In genomic region chr4:147674496-147674895, GRCh38 we compare ENCODE assay signal across 22 cellular contexts. TPM values are rescaled to one million over a fixed set of nuclear protein-coding genes. Genes with fewer than 3 reads are reported as not detected.
DNase-seq lines count a peak whose midpoint lies in the region; ATAC-seq and TF ChIP-seq lines count a peak whose summit lies in the region.
"Had no signal": no experiment of that assay in that cellular context is flagged by ENCODE, and none has a peak within 500 bp of the region (broad histone marks: within the 10 kb centered on the region; RNA-seq: fewer than 3 reads in every experiment).

No MANE protein-coding gene starts in this region.

- H3K4me2 ChIP-seq in SK-N-SH, result no peak overlapping the region
- H3K4me2 ChIP-seq: BLaER1 treated with 17β-estradiol and CSF1 and Interleukin-3, amounts not matched to agents 10 nM and 100 nM; PC-9 had no signal

- no peaks in the 10 kb centered on the region for H3K9me3 ChIP-seq in SK-N-SH
- H3K9me3 ChIP-seq in tibial nerve, result no peaks in the 10 kb centered on the region
- H3K9me3 ChIP-seq: BLaER1 treated with 17β-estradiol and CSF1 and Interleukin-3, amounts not matched to agents 10 nM and 100 nM; MG63 had no signal

- POLR2A ChIA-PET in SK-N-SH (lab: Yijun Ruan, JAX), result no interaction called here

- H3K27me3 ChIP-seq in SK-N-SH (ENCODE audit: insufficient read depth) (no peaks in the 10 kb centered on the region), tibial nerve (no peaks in the 10 kb centered on the region)
- H3K27me3 ChIP-seq: BLaER1 treated with 17β-estradiol and CSF1 and Interleukin-3, amounts not matched to agents 10 nM and 100 nM; MG63 had no signal

- peaks cover 0 to 5% of the 10 kb centered on the region in 2 experiments; a peak in 1 of 4 replicates for H3K4me1 ChIP-seq in SK-N-SH (ENCODE audit: control insufficient read depth in 1 of 2, insufficient read depth in 2 of 2, low read depth in 1 of 2, low read length in 1 of 2)
- no peaks in the 10 kb centered on the region for H3K4me1 ChIP-seq in tibial nerve
- H3K4me1 ChIP-seq: BLaER1 treated with 17β-estradiol and CSF1 and Interleukin-3, amounts not matched to agents 10 nM and 100 nM had no signal

- no peak for TF ChIP-seq RAD21 in SK-N-SH (IDR thresholded peaks at IDR 0.05; ENCODE audit: low read length)

- TF ChIP-seq CTCF in SK-N-SH (IDR thresholded peaks at IDR 0.05), result no peak
- no peak for TF ChIP-seq CTCF in tibial nerve (IDR thresholded peaks at IDR 0.05)

- H3K79me2 ChIP-seq in SK-N-SH (ENCODE audit: insufficient read depth), result peaks cover 7% of the 10 kb centered on the region; the same call in 1 of the 2 replicates

- peak; percentile 32 for DNase-seq in NCI-H2171 treated with DMSO at 0.1 percent for 48 hours (lab: John Stamatoyannopoulos, UW)
- no peak for DNase-seq in NCI-H2171 (lab: John Stamatoyannopoulos, UW)
- no peak for DNase-seq in SK-N-SH
- DNase-seq in dedifferentiated amniotic fluid mesenchymal stem cell (ENCODE audit: extremely low spot score), result peak; percentile 32
- DNase-seq in HT-29 (ENCODE audit: low spot score), result no peak
- DNase-seq in tibial nerve (ENCODE audit: low spot score in 2 of 2), result no peak
- DNase-seq in Ammon's horn (ENCODE audit: low spot score), result no peak
- DNase-seq: CD4-positive, alpha-beta T cell; H7; KG1; NCI-H1694 treated with DMSO at 0.1 percent for 48 hours; NCI-H2081; NCI-H446; NCI-H524 treated with DMSO at 0.1 percent for 48 hours; NCI-H82; NK-92 treated with Interleukin-12 subunit alpha and Interleukin-12 subunit beta, amount 100 ng/mL, for 24 hours; PC-9; RPMI8226; SHP77 had no signal

- no peaks in the 10 kb centered on the region for H4K20me1 ChIP-seq in SK-N-SH (ENCODE audit: insufficient read depth)

- H3K27ac ChIP-seq in SK-N-SH (ENCODE audit: low read depth in 2 of 2, low read length in 1 of 2), result no peak overlapping the region
- H3K27ac ChIP-seq in tibial nerve, result no peak overlapping the region
- H3K27ac ChIP-seq: BLaER1 treated with 17β-estradiol and CSF1 and Interleukin-3, amounts not matched to agents 10 nM and 100 nM; PC-9 had no signal

- H3F3A ChIP-seq in SK-N-SH (replicated peaks; ENCODE audit: insufficient read depth), result peaks cover 3% of the 10 kb centered on the region

- TF ChIP-seq POLR2A in tibial nerve (IDR thresholded peaks at IDR 0.05), result no peak

- no peak for ATAC-seq in GM19395 (IDR thresholded peaks at IDR 0.05; ENCODE audit: unreplicated experiment)

- CTCF ChIA-PET in SK-N-SH (lab: Yijun Ruan, JAX), result interaction anchor here (0.9 kb wide), 1 partner anchor 85 kb away, joined by 3 read pairs; no protein-coding TSS in a partner anchor

- TF ChIP-seq EP300 in SK-N-SH (IDR thresholded peaks at IDR 0.05; ENCODE audit: borderline replicate concordance in 1 of 2, low read depth in 1 of 2, low read length in 1 of 2), result no peak
- TF ChIP-seq EP300 in tibial nerve (IDR thresholded peaks at IDR 0.05), result no peak

- H3K4me3 ChIP-seq in SK-N-SH (ENCODE audit: low read depth in 2 of 2, low read length in 1 of 2) (no peak overlapping the region), tibial nerve (no peak overlapping the region)
- H3K4me3 ChIP-seq: BLaER1 treated with 17β-estradiol and CSF1 and Interleukin-3, amounts not matched to agents 10 nM and 100 nM; MG63; PC-9 had no signal

- no peaks in the 10 kb centered on the region for H3K9me2 ChIP-seq in SK-N-SH

- 57% methylated on average over 1 of the region's 1 CpG for WGBS in SK-N-SH (ENCODE audit: low lambda C conversion rate)
- 92 to 98% methylated on average over 1 of the region's 1 CpG for WGBS in tibial nerve, 2 donors

- peaks cover 21 to 24% of the 10 kb centered on the region in 2 experiments for H3K36me3 ChIP-seq in SK-N-SH (replicated peaks in 1 of 2; ENCODE audit: control insufficient read depth in 1 of 2, insufficient read depth in 2 of 2, low read length in 1 of 2)
- peaks cover 0 to 33% (median 0%) of the 10 kb centered on the region in 3 donors for H3K36me3 ChIP-seq in tibial nerve

- H3K9ac ChIP-seq in SK-N-SH, result no peak overlapping the region
- H3K9ac ChIP-seq: BLaER1 treated with 17β-estradiol and CSF1 and Interleukin-3, amounts not matched to agents 10 nM and 100 nM had no signal

- no peak overlapping the region for H2AFZ ChIP-seq in SK-N-SH (ENCODE audit: low read depth)
- H2AFZ ChIP-seq: PC-9 had no signal

TF ChIP-seq in SK-N-SH, 30 proteins besides CTCF, POLR2A, EP300 and RAD21:
- TF ChIP-seq FOSL2 (IDR thresholded peaks at IDR 0.05; ENCODE audit: borderline replicate concordance, low read depth), result 0 out of 2 replicates have a peak, but pooled peaks have one; percentile 4
- no peak for TF ChIP-seq JUND (IDR thresholded peaks at IDR 0.05)
- TF ChIP-seq PBX3 (IDR thresholded peaks at IDR 0.05), result no peak
- no peak for TF ChIP-seq TEAD4 (IDR thresholded peaks at IDR 0.05; ENCODE audit: borderline replicate concordance, insufficient read depth)
- TF ChIP-seq IRF3 (IDR thresholded peaks at IDR 0.05; ENCODE audit: low read depth, low read length), result no peak
- peak; percentile 49; the same call in 1 of the 2 replicates for TF ChIP-seq TCF12 (IDR thresholded peaks at IDR 0.05)

RNA-seq across cellular contexts. Expression of gene PRMT9, which starts 9.5 kb away (rescaled TPM):
- 3.9 and 5.1 TPM in 2 replicates for polyA plus RNA-seq in SK-N-SH (2012; rRNA removed)
- 4.9 and 5.1 TPM in 2 replicates for polyA plus RNA-seq in SK-N-SH (2012; cell fraction: cytosol; rRNA removed)
- 6.1 and 13.5 TPM in 2 replicates for polyA plus RNA-seq in SK-N-SH (2012; cell fraction: nucleus; rRNA removed)
- total RNA-seq in HT-29 (2014; rRNA removed; shearing (Covaris generic)), result 2.4 and 3.8 TPM in 2 replicates
- 10 to 100 TPM in 1 of 4 donors, 1 to 10 TPM in 3; 5.9 to 11.1 (median 6.9) TPM for total RNA-seq in tibial nerve

RNA-seq across cellular contexts. Expression of gene TMEM184C, which starts 57.3 kb away (rescaled TPM):
- polyA plus RNA-seq in SK-N-SH (2012; rRNA removed), result 17.5 and 22.8 TPM in 2 replicates
- 19.3 and 22.1 TPM in 2 replicates for polyA plus RNA-seq in SK-N-SH (2012; cell fraction: cytosol; rRNA removed)
- polyA plus RNA-seq in SK-N-SH (2012; cell fraction: nucleus; rRNA removed), result 13.5 and 18.7 TPM in 2 replicates
- 17.0 and 17.1 TPM in 2 replicates for total RNA-seq in HT-29 (2014; rRNA removed; shearing (Covaris generic))
- 10 to 100 TPM; 22.2 to 33.2 (median 24.4) TPM for total RNA-seq in tibial nerve

RNA-seq across cellular contexts. Expression of gene ARHGAP10, which starts 57.4 kb away (rescaled TPM):
- 12.0 and 15.1 TPM in 2 replicates for polyA plus RNA-seq in SK-N-SH (2012; rRNA removed)
- 12.9 and 13.8 TPM in 2 replicates for polyA plus RNA-seq in SK-N-SH (2012; cell fraction: cytosol; rRNA removed)
- polyA plus RNA-seq in SK-N-SH (2012; cell fraction: nucleus; rRNA removed), result 20.6 and 21.3 TPM in 2 replicates
- total RNA-seq in HT-29 (2014; rRNA removed; shearing (Covaris generic)), result 4.3 and 9.3 TPM in 2 replicates
- total RNA-seq in tibial nerve, result 100 to 1,000 TPM; 131 to 217 (median 206) TPM

Comparison
In these comparisons a context has a peak if more than half of its experiments do, and no peak if none do; other contexts are left out.
1. DNase-seq: peak in NCI-H2171 treated with DMSO at 0.1 percent for 48 hours (single experiment) and dedifferentiated amniotic fluid mesenchymal stem cell (single experiment); none in NCI-H2171 (single experiment), SK-N-SH (single experiment), HT-29 (single experiment), tibial nerve (0 of 2) and Ammon's horn (single experiment).
2. RNA of gene ARHGAP10, which starts 57.4 kb away (total RNA-seq): 131 to 217 TPM in tibial nerve; 4.3 to 9.3 TPM in HT-29; every median in the first group is over 10 times any median in the second.